21 cellular contexts compared by ENCODE assay signal in genomic region chr1:55048453-55049270, GRCh38. TPM values are rescaled to one million over a fixed set of nuclear protein-coding genes. Genes with fewer than 3 reads are reported as not detected.
"Had no signal": no experiment of that assay in that cellular context is flagged by ENCODE, and none has a peak within 500 bp of the region (broad histone marks: within the 10 kb centered on the region; RNA-seq: fewer than 3 reads in every experiment).

No MANE protein-coding gene starts in this region.

- H3K4me3 Mint-ChIP-seq: activated naive CD8-positive, alpha-beta T cell treated with anti-CD3 and anti-CD28 coated beads for 36 hours; activated T-cell treated with anti-CD3 and anti-CD28 coated beads, Interleukin-2, amount 50 U/mL, for 4 hours; naive thymus-derived CD4-positive, alpha-beta T cell; stimulated activated naive B cell treated with anti-CD40 and anti-IgM and Interleukin-4, amounts not matched to agents 10 μg/mL and 1 μg/mL and 100 μg/mL, for 72 hours had no signal

- H3K27ac ChIP-seq: breast epithelium, esophagus muscularis mucosa, psoas muscle, spleen, tibial nerve, vagina had no signal

- H3K27ac Mint-ChIP-seq: activated naive CD8-positive, alpha-beta T cell treated with anti-CD3 and anti-CD28 coated beads for 36 hours; naive thymus-derived CD4-positive, alpha-beta T cell; stimulated activated naive B cell treated with anti-CD40 and anti-IgM and Interleukin-4, amounts not matched to agents 10 μg/mL and 1 μg/mL and 100 μg/mL, for 72 hours had no signal

- ATAC-seq: activated T-cell treated with anti-CD3 and anti-CD28 coated beads, Interleukin-2, amount 50 U/mL, for 4 hours; left colon; naive thymus-derived CD4-positive, alpha-beta T cell; psoas muscle; sciatic nerve; stimulated activated naive B cell treated with anti-CD40 and anti-IgM and Interleukin-4, amounts not matched to agents 10 μg/mL and 1 μg/mL and 100 μg/mL, for 72 hours had no signal

- H3K36me3 ChIP-seq: breast epithelium, esophagus muscularis mucosa, tibial nerve, vagina had no signal

- H3K36me3 Mint-ChIP-seq: activated naive CD8-positive, alpha-beta T cell treated with anti-CD3 and anti-CD28 coated beads for 36 hours; naive thymus-derived CD4-positive, alpha-beta T cell; stimulated activated naive B cell treated with anti-CD40 and anti-IgM and Interleukin-4, amounts not matched to agents 10 μg/mL and 1 μg/mL and 100 μg/mL, for 72 hours had no signal

- H3K9me3 ChIP-seq: breast epithelium, esophagus muscularis mucosa, psoas muscle, spleen, tibial nerve, vagina had no signal

- H3K9me3 Mint-ChIP-seq: activated naive CD8-positive, alpha-beta T cell treated with anti-CD3 and anti-CD28 coated beads for 36 hours; activated T-cell treated with anti-CD3 and anti-CD28 coated beads, Interleukin-2, amount 50 U/mL, for 4 hours; naive thymus-derived CD4-positive, alpha-beta T cell; stimulated activated naive B cell treated with anti-CD40 and anti-IgM and Interleukin-4, amounts not matched to agents 10 μg/mL and 1 μg/mL and 100 μg/mL, for 72 hours had no signal

- H3K4me1 ChIP-seq: breast epithelium, tibial nerve, vagina had no signal

- H3K4me3 ChIP-seq: breast epithelium, dorsolateral prefrontal cortex, esophagus muscularis mucosa, lung, psoas muscle, spleen, tibial nerve, vagina had no signal

- H3K27me3 ChIP-seq: breast epithelium, esophagus muscularis mucosa, spleen, tibial nerve, vagina had no signal

- DNase-seq: activated CD4-positive, alpha-beta T cell treated with anti-CD3 and anti-CD28 coated beads, Interleukin-2, amount 50 U/mL, for 4 hours; activated gamma-delta T cell treated with Interleukin-2 at 50 U/mL for 16 hours; activated naive CD8-positive, alpha-beta T cell treated with anti-CD3 and anti-CD28 coated beads for 36 hours; activated T-cell treated with anti-CD3 and anti-CD28 coated beads, Interleukin-2, amount 50 U/mL, for 4 hours; anterior cingulate cortex; left colon; naive thymus-derived CD4-positive, alpha-beta T cell; nucleus accumbens; psoas muscle; spleen; stimulated activated CD4-positive, alpha-beta T cell treated with anti-CD3 and anti-CD28 coated beads, Interleukin-2, amount 100 ng/mL, for 24 hours; stimulated activated naive B cell treated with anti-CD40 and anti-IgM and Interleukin-4, amounts not matched to agents 10 μg/mL and 1 μg/mL and 100 μg/mL, for 72 hours had no signal

- H3K27me3 Mint-ChIP-seq: activated naive CD8-positive, alpha-beta T cell treated with anti-CD3 and anti-CD28 coated beads for 36 hours had no signal

- H3K4me1 Mint-ChIP-seq: activated naive CD8-positive, alpha-beta T cell treated with anti-CD3 and anti-CD28 coated beads for 36 hours; naive thymus-derived CD4-positive, alpha-beta T cell; stimulated activated naive B cell treated with anti-CD40 and anti-IgM and Interleukin-4, amounts not matched to agents 10 μg/mL and 1 μg/mL and 100 μg/mL, for 72 hours had no signal

RNA-seq across cellular contexts. Expression of gene PCSK9, which starts 9.3 kb away (rescaled TPM):
- total RNA-seq: activated naive CD8-positive, alpha-beta T cell treated with anti-CD3 and anti-CD28 coated beads for 36 hours; naive thymus-derived CD4-positive, alpha-beta T cell; psoas muscle; subcutaneous adipose tissue had no signal
- polyA plus RNA-seq: naive thymus-derived CD4-positive, alpha-beta T cell had no signal

RNA-seq across cellular contexts. Expression of gene BSND, which starts 49.9 kb away (rescaled TPM):
- total RNA-seq: activated naive CD8-positive, alpha-beta T cell treated with anti-CD3 and anti-CD28 coated beads for 36 hours; activated T-cell treated with anti-CD3 and anti-CD28 coated beads, Interleukin-2, amount 50 U/mL, for 4 hours; esophagus muscularis mucosa; fibroblast of villous mesenchyme; left colon; lung; psoas muscle; sciatic nerve; subcutaneous adipose tissue; tibial nerve; vagina had no signal
- polyA plus RNA-seq: naive thymus-derived CD4-positive, alpha-beta T cell; psoas muscle had no signal
